In the genomic region with DNA sequence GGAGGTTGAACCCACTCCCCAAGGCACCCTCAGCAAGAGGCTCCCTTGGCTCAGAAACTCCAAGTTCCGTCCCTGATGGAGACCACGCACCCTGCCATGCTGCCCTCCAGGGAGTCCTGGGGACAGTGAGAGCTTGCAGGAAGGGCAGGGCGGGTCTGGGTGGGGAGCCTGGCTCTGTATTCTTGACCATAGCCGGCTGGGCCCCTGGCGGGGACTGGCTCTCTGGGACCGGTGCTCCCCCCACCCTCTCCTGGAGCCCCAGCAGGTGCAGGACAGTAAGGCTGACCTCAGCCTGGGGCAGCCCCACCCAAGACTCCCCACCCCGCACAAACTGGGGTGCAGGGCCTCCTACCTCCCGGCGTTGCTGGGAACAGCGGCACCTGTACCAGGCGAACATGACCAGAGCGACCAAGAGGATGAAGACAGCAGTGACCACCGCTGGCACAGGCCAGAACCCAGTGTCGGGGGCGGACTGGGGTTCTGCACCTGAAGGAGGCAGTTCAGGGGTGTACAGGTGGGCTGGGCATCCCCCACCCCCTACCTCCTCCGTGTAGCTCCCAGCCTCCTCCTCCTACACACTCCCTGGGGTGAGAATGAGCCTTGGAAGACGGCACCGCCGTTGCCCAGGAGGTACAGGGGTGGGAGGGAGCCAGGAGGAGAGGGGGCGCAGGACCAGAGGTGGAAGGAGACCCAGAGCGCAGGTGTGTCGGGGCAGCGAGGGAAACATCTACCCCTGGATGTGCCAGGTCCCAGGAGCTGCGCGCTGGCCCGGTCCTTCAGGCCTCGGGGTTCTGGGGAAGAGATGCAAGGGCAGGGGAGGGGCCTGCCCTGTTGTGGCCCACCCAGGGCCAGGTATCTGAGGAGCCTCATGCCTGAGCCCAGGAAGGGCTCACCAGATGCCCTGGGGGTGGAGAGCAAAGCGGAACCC, we compare ENCODE assay signal across 24 cellular contexts.
DNase-seq lines count a peak whose midpoint lies in the region; ATAC-seq, FAIRE-seq and TF ChIP-seq lines count a peak whose summit lies in the region.
"Had no signal": no experiment of that assay in that cellular context is flagged by ENCODE, and none has a peak within 500 bp of the region (broad histone marks: within the 10 kb centered on the region; RNA-seq: fewer than 3 reads in every experiment).

No MANE protein-coding gene starts in this region.

- TF ChIP-seq CTCF in RWPE1 (conservative IDR thresholded peaks at IDR 0.05; ENCODE audit: low read depth) = no peak

- POLR2A ChIA-PET in RWPE1 (lab: Yijun Ruan, JAX; ENCODE audit: low non-redundant PET) = interaction anchor here (0.6 to 0.8 kb wide), 2 partner anchors 25 to 51 kb away, joined by 3 to 5 read pairs; no protein-coding TSS in a partner anchor

- peak overlapping the region; percentile 50 for H3K27ac ChIP-seq in RWPE1
- H3K27ac ChIP-seq: colonic mucosa, tibial nerve had no signal

- no peaks in the 10 kb centered on the region for H3K36me3 Mint-ChIP-seq in activated naive CD4-positive, alpha-beta T cell treated with anti-CD3 and anti-CD28 coated beads, Interleukin-2, amount 50 U/mL, for 24 hours
- H3K36me3 Mint-ChIP-seq in effector memory CD8-positive, alpha-beta T cell (ENCODE audit: insufficient read depth) = peaks cover 12% of the 10 kb centered on the region
- H3K36me3 Mint-ChIP-seq: naive B cell had no signal

- H3K4me1 Mint-ChIP-seq in activated naive CD4-positive, alpha-beta T cell treated with anti-CD3 and anti-CD28 coated beads, Interleukin-2, amount 50 U/mL, for 24 hours = peaks cover 22% of the 10 kb centered on the region
- peaks cover 4 to 7% of the 10 kb centered on the region in 2 donors for H3K4me1 Mint-ChIP-seq in effector memory CD8-positive, alpha-beta T cell (ENCODE audit: low read depth in 2 of 2)
- H3K4me1 Mint-ChIP-seq: naive B cell had no signal

- no peak for DNase-seq in activated naive CD4-positive, alpha-beta T cell (lab: John Stamatoyannopoulos, UW)
- no peak for DNase-seq in RWPE1 (ENCODE audit: low spot score)
- no peak for DNase-seq in effector memory CD8-positive, alpha-beta T cell
- no peak for DNase-seq in urothelium cell line (ENCODE audit: low spot score)
- no peak for DNase-seq in AG08396 (ENCODE audit: low spot score)
- DNase-seq: activated CD4-positive, alpha-beta T cell treated with anti-CD3 and anti-CD28 coated beads for 4 hours; activated gamma-delta T cell treated with Interleukin-2 at 50 U/mL for 16 hours; anterior cingulate cortex; colonic mucosa; effector CD8-positive, alpha-beta T cell; KBM-7; naive B cell; NCI-H1105 treated with DMSO at 0.1 percent for 48 hours; NCI-H1930; NCI-H526 treated with DMSO at 0.1 percent for 48 hours; occipital lobe; stimulated activated CD4-positive, alpha-beta T cell treated with anti-CD3 and anti-CD28 coated beads, Interleukin-15, amount 100 ng/mL, for 24 hours had no signal

- peak; percentile 32 for FAIRE-seq in urothelium cell line (lab: Jason Lieb, UNC)
- FAIRE-seq: bronchial epithelial cell, D721Med, GM12891, islet of Langerhans had no signal

- no peak for ATAC-seq in effector memory CD8-positive, alpha-beta T cell (replicated peaks)
- no peak for ATAC-seq in GM21737 (IDR thresholded peaks at IDR 0.05; ENCODE audit: unreplicated experiment)

- CTCF ChIA-PET in RWPE1 (lab: Yijun Ruan, JAX) = interaction anchor here (0.6 to 1.0 kb wide), 3 partner anchors 21 to 72 kb away, joined by 3 to 6 read pairs (median 4); no protein-coding TSS in a partner anchor

- H3K27me3 Mint-ChIP-seq in activated naive CD4-positive, alpha-beta T cell treated with anti-CD3 and anti-CD28 coated beads, Interleukin-2, amount 50 U/mL, for 24 hours = no peaks in the 10 kb centered on the region
- H3K27me3 Mint-ChIP-seq in effector memory CD8-positive, alpha-beta T cell = no peaks in the 10 kb centered on the region

- peak overlapping the region; percentile 90 for H3K27ac Mint-ChIP-seq in activated naive CD4-positive, alpha-beta T cell treated with anti-CD3 and anti-CD28 coated beads, Interleukin-2, amount 50 U/mL, for 24 hours
- H3K27ac Mint-ChIP-seq in effector memory CD8-positive, alpha-beta T cell = peak overlapping the region; percentile 44 to 49
- H3K27ac Mint-ChIP-seq: naive B cell had no signal

- H3K4me3 Mint-ChIP-seq in activated naive CD4-positive, alpha-beta T cell treated with anti-CD3 and anti-CD28 coated beads, Interleukin-2, amount 50 U/mL, for 24 hours = peak overlapping the region; percentile 88
- H3K4me3 Mint-ChIP-seq in effector memory CD8-positive, alpha-beta T cell = no peak overlapping the region

- no peaks in the 10 kb centered on the region for H3K9me3 Mint-ChIP-seq in activated naive CD4-positive, alpha-beta T cell treated with anti-CD3 and anti-CD28 coated beads, Interleukin-2, amount 50 U/mL, for 24 hours
- no peaks in the 10 kb centered on the region for H3K9me3 Mint-ChIP-seq in effector memory CD8-positive, alpha-beta T cell
- H3K9me3 Mint-ChIP-seq: naive B cell had no signal
